In the genomic region with DNA sequence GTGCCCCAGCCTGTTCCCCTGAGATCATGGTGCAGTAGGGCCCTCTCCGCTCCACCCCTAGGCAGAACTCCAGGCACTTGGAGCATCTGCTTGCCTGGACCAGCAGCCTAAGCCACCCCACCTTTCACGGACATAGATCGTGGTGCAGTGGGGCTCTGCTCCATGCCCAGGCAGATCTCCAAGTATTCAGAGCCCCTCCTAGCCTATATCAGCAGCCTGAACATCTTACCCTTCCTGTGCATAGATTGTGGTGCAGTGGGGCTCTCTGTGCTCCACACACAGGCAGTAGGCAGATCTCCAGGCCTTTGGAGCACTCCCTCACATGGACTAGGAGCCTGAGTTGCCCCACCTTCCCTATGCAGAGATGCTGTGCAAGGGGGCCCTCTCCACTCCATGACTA, we compare ENCODE assay signal across 20 cellular contexts.
DNase-seq lines count a peak whose midpoint lies in the region; ATAC-seq lines count a peak whose summit lies in the region.
"Had no signal": no experiment of that assay in that cellular context is flagged by ENCODE, and none has a peak within 500 bp of the region (broad histone marks: within the 10 kb centered on the region; RNA-seq: fewer than 3 reads in every experiment).

No MANE protein-coding gene starts in this region.

- H4K91ac ChIP-seq in trophoblast cell (ENCODE audit: low read depth, low read length) = no peak overlapping the region

- H3K27ac ChIP-seq in caudate nucleus (ENCODE audit: low read depth, low read length) (no peak overlapping the region), trophoblast cell (ENCODE audit: low read depth, low read length) (no peak overlapping the region)
- H3K27ac ChIP-seq: colonic mucosa, psoas muscle, SK-N-MC, thoracic aorta, VCaP had no signal

- no peak overlapping the region for H3K4me3 ChIP-seq in trophoblast cell (ENCODE audit: low read depth, low read length)
- H3K4me3 ChIP-seq: colonic mucosa, psoas muscle, SK-N-MC, thoracic aorta had no signal

- H3K27me3 ChIP-seq in trophoblast cell (ENCODE audit: insufficient read depth, low read length) = no peaks in the 10 kb centered on the region
- H3K27me3 ChIP-seq: colonic mucosa had no signal

- H4K12ac ChIP-seq in trophoblast cell (ENCODE audit: low read depth, low read length) = no peak overlapping the region

- WGBS in trophoblast cell (ENCODE audit: extremely low coverage, insufficient coverage, insufficient read length) = no CpG with 5 or more reads among the region's 3 CpGs

- H2AK5ac ChIP-seq in trophoblast cell (ENCODE audit: low read length) = no peak overlapping the region

- H2BK12ac ChIP-seq in trophoblast cell (ENCODE audit: low read length) = no peak overlapping the region

- H2BK5ac ChIP-seq in trophoblast cell (ENCODE audit: low read depth, low read length, poor library complexity) = no peak overlapping the region

- no peak overlapping the region for H3K4me2 ChIP-seq in trophoblast cell (ENCODE audit: low read length)

- peaks cover 2% of the 10 kb centered on the region in 2 experiments for H3K36me3 ChIP-seq in trophoblast cell (ENCODE audit: control insufficient read depth in 1 of 2, insufficient read depth in 2 of 2, low read length in 2 of 2)
- H3K36me3 ChIP-seq: colonic mucosa had no signal

- no peak overlapping the region for H4K8ac ChIP-seq in trophoblast cell (ENCODE audit: low read depth, low read length)

- no peak overlapping the region for H3K23ac ChIP-seq in trophoblast cell (ENCODE audit: low read length)

- no peaks in the 10 kb centered on the region for H3K79me1 ChIP-seq in trophoblast cell (ENCODE audit: low read length)

- H3K4ac ChIP-seq in trophoblast cell (ENCODE audit: low read depth, low read length) = no peak overlapping the region

- H3K79me2 ChIP-seq in trophoblast cell (ENCODE audit: control insufficient read depth, insufficient read depth, low read length, poor library complexity) = no peaks in the 10 kb centered on the region

- ATAC-seq in HG02852 (IDR thresholded peaks at IDR 0.05; ENCODE audit: unreplicated experiment) = no peak
- ATAC-seq: activated T-helper 17 cell treated with anti-CD3 and anti-CD28 coated beads, Interleukin-2, amount 50 U/mL, for 72 hours; stimulated activated naive B cell treated with anti-CD40 and anti-IgM and Interleukin-4, amounts not matched to agents 10 μg/mL and 1 μg/mL and 100 μg/mL, for 72 hours had no signal

- H3K9ac ChIP-seq in trophoblast cell (ENCODE audit: low read length) = no peak overlapping the region

- H3K18ac ChIP-seq in trophoblast cell (ENCODE audit: low read length) = no peak overlapping the region

- H3K14ac ChIP-seq in trophoblast cell (ENCODE audit: low read length) = no peak overlapping the region

- no peak overlapping the region for H2BK120ac ChIP-seq in trophoblast cell (ENCODE audit: insufficient read depth, low read length, poor library complexity)

- DNase-seq in ELR (ENCODE audit: low read depth) = peak; percentile 14
- peak; percentile 6 for DNase-seq in NAMALWA (ENCODE audit: low spot score)
- DNase-seq in dermis microvascular lymphatic vessel endothelial cell (ENCODE audit: low read depth in 2 of 2) = peak; percentile 11 to 34
- peak; percentile 10 to 23 for DNase-seq in lung microvascular endothelial cell (ENCODE audit: low read depth in 2 of 2)
- no peak for DNase-seq in SHP77 (lab: John Stamatoyannopoulos, UW)
- DNase-seq in caudate nucleus (lab: John Stamatoyannopoulos, UW) = no peak
- DNase-seq in trophoblast cell = no peak
- DNase-seq: activated CD4-positive, alpha-beta T cell treated with anti-CD3 and anti-CD28 coated beads, Interleukin-2, amount 50 U/mL, for 1 hour; colonic mucosa; foreskin melanocyte; NCI-H1092; NCI-H1930; NCI-H446 treated with DMSO at 0.1 percent for 48 hours; psoas muscle; stimulated activated naive B cell treated with anti-CD40 and anti-IgM and Interleukin-4, amounts not matched to agents 10 μg/mL and 1 μg/mL and 100 μg/mL, for 72 hours had no signal

- H3K9me3 ChIP-seq in trophoblast cell (ENCODE audit: insufficient read depth, low read depth, low read length) = peaks cover 21% of the 10 kb centered on the region
- H3K9me3 ChIP-seq: colonic mucosa had no signal

- no peaks in the 10 kb centered on the region for H3K4me1 ChIP-seq in trophoblast cell (ENCODE audit: control insufficient read depth in 1 of 2, insufficient read depth in 2 of 2, low read length in 2 of 2)
- H3K4me1 ChIP-seq: colonic mucosa, psoas muscle had no signal

- no peak overlapping the region for H2AFZ ChIP-seq in trophoblast cell (ENCODE audit: insufficient read depth, low read length, poor library complexity)

Comparison
In these comparisons a context has a peak if more than half of its experiments do, and no peak if none do; other contexts are left out.
1. DNase-seq: peak in ELR (single experiment), NAMALWA (single experiment), dermis microvascular lymphatic vessel endothelial cell (2 of 2) and lung microvascular endothelial cell (2 of 2); none in SHP77 (0 of 2), caudate nucleus (0 of 61) and trophoblast cell (0 of 2).